Comparison of ENCODE assay signal across 15 cellular contexts in the genomic region with DNA sequence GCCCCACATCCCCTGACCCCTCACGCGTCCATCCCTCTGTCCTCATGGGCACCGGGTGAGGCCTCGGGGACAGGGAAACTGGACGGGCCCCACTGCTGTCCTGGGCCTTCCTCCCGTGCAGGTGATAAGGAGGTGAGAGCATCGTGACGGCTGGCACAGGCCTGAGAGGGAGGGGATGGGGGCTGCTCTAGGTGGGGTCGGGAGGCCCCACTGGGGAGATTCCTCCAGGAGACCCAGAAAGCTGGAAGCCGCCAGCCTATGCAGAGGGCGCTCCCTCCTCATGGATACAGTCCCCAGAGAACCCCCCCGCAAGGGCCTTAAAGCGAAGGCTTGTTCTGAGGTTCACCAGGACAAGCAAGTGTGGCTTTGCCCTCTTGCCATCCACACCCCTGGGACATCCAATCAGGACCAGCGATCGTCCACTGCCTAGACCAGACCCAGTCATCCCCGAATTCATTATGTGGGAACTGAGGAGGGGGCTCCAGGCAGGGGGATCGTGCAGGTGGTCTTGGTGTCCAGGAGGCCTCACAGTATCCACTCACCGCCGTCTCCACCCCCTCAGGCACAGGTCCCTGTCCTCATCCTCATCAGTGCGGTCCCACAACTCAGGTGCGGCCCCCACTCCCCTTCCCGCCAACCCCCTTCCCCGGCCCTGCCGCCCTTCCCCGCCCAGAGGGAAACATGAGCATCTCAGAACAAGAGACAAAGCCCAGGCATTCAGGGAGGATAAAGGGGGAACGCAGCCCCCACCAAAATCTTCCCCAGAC. TPM values are rescaled to one million over a fixed set of nuclear protein-coding genes. Genes with fewer than 3 reads are reported as not detected.
DNase-seq lines count a peak whose midpoint lies in the region; ATAC-seq and TF ChIP-seq lines count a peak whose summit lies in the region.
"Had no signal": no experiment of that assay in that cellular context is flagged by ENCODE, and none has a peak within 500 bp of the region (broad histone marks: within the 10 kb centered on the region; RNA-seq: fewer than 3 reads in every experiment).

No MANE protein-coding gene starts in this region.

- peaks cover 19% of the 10 kb centered on the region for H3K36me3 Mint-ChIP-seq in Caco-2 (ENCODE audit: insufficient read depth, unreplicated experiment)

- no peaks in the 10 kb centered on the region for H3K79me1 ChIP-seq in neuronal stem cell (ENCODE audit: low read depth, low read length)

- H3K4me1 Mint-ChIP-seq in Caco-2 (ENCODE audit: low read depth, unreplicated experiment) = peaks cover 77% of the 10 kb centered on the region

- peak overlapping the region; percentile 49 for H3K23ac ChIP-seq in neuronal stem cell (ENCODE audit: low read depth, low read length, poor library complexity)

- TF ChIP-seq CTCF in Caco-2 (IDR thresholded peaks at IDR 0.05; ENCODE audit: insufficient read depth in 1 of 2, low read depth in 1 of 2, low read length in 1 of 2, severe bottlenecking in 1 of 2, unreplicated experiment in 1 of 2) (no peak), lower leg skin (IDR thresholded peaks at IDR 0.05) (no peak)

- POLR2A ChIA-PET in Caco-2 (lab: Charles Lee) = interaction anchor here (0.7 kb wide), 1 partner anchor 22 kb away, joined by 3 read pairs; no protein-coding TSS in a partner anchor

- no TSS peak for BruUV-seq in Caco-2 (replicated peaks; lab: Mats Ljungman, UMichigan)

- H3K18ac ChIP-seq in neuronal stem cell (ENCODE audit: low read length) = peak overlapping the region; percentile 84

- H3K14ac ChIP-seq in neuronal stem cell (ENCODE audit: low read length) = no peak overlapping the region

- ATAC-seq in right cardiac atrium (no peak), GM21526 (IDR thresholded peaks at IDR 0.05; ENCODE audit: low FRiP score, unreplicated experiment) (no peak)

- H3K4me1 ChIP-seq in Caco-2 (peaks cover 93% of the 10 kb centered on the region), NT2/D1 (ENCODE audit: insufficient read depth, insufficient read length) (peaks cover 52% of the 10 kb centered on the region), right cardiac atrium (ENCODE audit: control insufficient read depth, insufficient read depth, low read length) (peaks cover 15% of the 10 kb centered on the region), neuronal stem cell (ENCODE audit: control insufficient read depth in 2 of 2, insufficient read depth in 1 of 2, low read depth in 1 of 2, low read length in 2 of 2) (peaks cover 7 to 49% of the 10 kb centered on the region in 2 donors)

- H3K27me3 ChIP-seq in Caco-2 (replicated peaks; ENCODE audit: control insufficient read depth, insufficient read depth, low read length) (no peaks in the 10 kb centered on the region), NT2/D1 (ENCODE audit: insufficient read depth, insufficient read length) (no peaks in the 10 kb centered on the region), right cardiac atrium (ENCODE audit: control insufficient read depth, insufficient read depth) (no peaks in the 10 kb centered on the region), neuronal stem cell (ENCODE audit: control insufficient read depth in 3 of 3, insufficient read depth in 3 of 3, low read depth in 1 of 3, low read length in 3 of 3) (peaks cover 0 to 45% (median 0%) of the 10 kb centered on the region in 3 experiments)

- H3K4me3 ChIP-seq in Caco-2 (ENCODE audit: low read depth, low read length) = no peak overlapping the region
- no peak overlapping the region for H3K4me3 ChIP-seq in NT2/D1 (ENCODE audit: insufficient read length, low read depth)
- H3K4me3 ChIP-seq in right cardiac atrium (ENCODE audit: low read length) = no peak overlapping the region
- H3K4me3 ChIP-seq in neuronal stem cell (ENCODE audit: low read length in 2 of 2) = no peak overlapping the region
- no peak overlapping the region for H3K4me3 ChIP-seq in lower leg skin (ENCODE audit: low read depth, poor library complexity, severe bottlenecking)

- DNase-seq in Caco-2 (no peak), NT2/D1 (ENCODE audit: low read depth, low spot score) (no peak), right cardiac atrium (peak; percentile 11 to 50 (median 49)), neuronal stem cell (ENCODE audit: low spot score) (peak; percentile 59), lower leg skin (ENCODE audit: low spot score in 2 of 2) (no peak), NCI-H774 (lab: John Stamatoyannopoulos, UW) (no peak)
- DNase-seq: DMS153, HFFc6, KG1, NCI-H1092 treated with DMSO at 0.1 percent for 48 hours, NCI-H1694, NCI-H446, NCI-H82 had no signal

- H3K9ac ChIP-seq in NT2/D1 (ENCODE audit: insufficient read length, low read depth) = peak overlapping the region; percentile 7
- peak overlapping the region; percentile 46 for H3K9ac ChIP-seq in neuronal stem cell (ENCODE audit: low read depth, low read length, poor library complexity)

- peak overlapping the region; percentile 77 for H2BK12ac ChIP-seq in neuronal stem cell (ENCODE audit: low read length)

- H2BK120ac ChIP-seq in neuronal stem cell (ENCODE audit: low read depth, low read length) = no peak overlapping the region

- H3K9me3 ChIP-seq in Caco-2 = no peaks in the 10 kb centered on the region
- H3K9me3 ChIP-seq in NT2/D1 (ENCODE audit: insufficient read depth, low read length) = no peaks in the 10 kb centered on the region
- H3K9me3 ChIP-seq in right cardiac atrium (ENCODE audit: control insufficient read depth, low read length) = no peaks in the 10 kb centered on the region
- no peaks in the 10 kb centered on the region for H3K9me3 ChIP-seq in neuronal stem cell (replicated peaks in 1 of 2; ENCODE audit: control insufficient read depth in 2 of 2, insufficient read depth in 1 of 2, low read depth in 1 of 2, low read length in 2 of 2)

- H4K8ac ChIP-seq in neuronal stem cell (ENCODE audit: low read depth, low read length) = no peak overlapping the region

- no peak overlapping the region for H2BK5ac ChIP-seq in neuronal stem cell (ENCODE audit: low read length)

- no peak overlapping the region for H4K91ac ChIP-seq in neuronal stem cell (ENCODE audit: low read depth, low read length, poor library complexity)

- H3K36me3 ChIP-seq in Caco-2 (ENCODE audit: control insufficient read depth, insufficient read depth, low read length) = no peaks in the 10 kb centered on the region
- no peaks in the 10 kb centered on the region for H3K36me3 ChIP-seq in NT2/D1 (ENCODE audit: insufficient read depth, insufficient read length, low read length)
- no peaks in the 10 kb centered on the region for H3K36me3 ChIP-seq in neuronal stem cell (replicated peaks in 1 of 2; ENCODE audit: control insufficient read depth in 2 of 2, insufficient read depth in 2 of 2, low read length in 2 of 2)

- WGBS in right cardiac atrium = 71% methylated on average over 26 of the region's 26 CpGs
- no CpG with 5 or more reads among the region's 26 CpGs for WGBS in neuronal stem cell (ENCODE audit: extremely low coverage in 2 of 2, insufficient read length in 2 of 2, insufficient replicate concordance in 1 of 2), 2 donors
- 86 to 90% methylated on average over 23 to 26 of the region's 26 CpGs for WGBS in lower leg skin, 2 donors

- H2AK5ac ChIP-seq in neuronal stem cell (ENCODE audit: low read depth, low read length) = peak overlapping the region; percentile 91

- H3K27me3 Mint-ChIP-seq in Caco-2 (ENCODE audit: insufficient read depth, unreplicated experiment) = no peaks in the 10 kb centered on the region

- TF ChIP-seq POLR2A in lower leg skin (IDR thresholded peaks at IDR 0.05) = no peak

- no peak overlapping the region for H3K4me3 Mint-ChIP-seq in Caco-2 (ENCODE audit: unreplicated experiment)
- H3K4me3 Mint-ChIP-seq: HFFc6 had no signal

- peak overlapping the region; percentile 76 for H2BK15ac ChIP-seq in neuronal stem cell (ENCODE audit: low read length)

- H3K4ac ChIP-seq in neuronal stem cell (ENCODE audit: low read length) = peak overlapping the region; percentile 31

- CTCF ChIA-PET in Caco-2 (lab: Charles Lee) = no interaction called here

- H3K27ac Mint-ChIP-seq in Caco-2 (ENCODE audit: unreplicated experiment) = peak overlapping the region; percentile 99
- H3K27ac Mint-ChIP-seq: HFFc6 had no signal

- intact Hi-C loops in Caco-2 (cut with micrococcal nuclease; ENCODE audit: unreplicated experiment) = loop anchor here (5.0 kb wide), 1 partner anchor 42 kb away; no protein-coding TSS in a partner anchor
- intact Hi-C loops in right cardiac atrium (cut with DNase I) = loop anchor here in 2 of 4 donors (5.0 kb wide), 2 partner anchors 52 to 57 kb away; no protein-coding TSS in a partner anchor
- intact Hi-C loops in lower leg skin (cut with DNase I; ENCODE audit: low total_unique reads) = no loop called here

- no peaks in the 10 kb centered on the region for H3K9me3 Mint-ChIP-seq in Caco-2 (ENCODE audit: unreplicated experiment)
- H3K9me3 Mint-ChIP-seq: HFFc6 had no signal

- no peak overlapping the region for H2AFZ ChIP-seq in neuronal stem cell (ENCODE audit: low read length)

- no peak overlapping the region for H3K27ac ChIP-seq in right cardiac atrium (ENCODE audit: low read length)
- H3K27ac ChIP-seq in neuronal stem cell (replicated peaks; ENCODE audit: low read length) = no peak overlapping the region
- H3K27ac ChIP-seq: HL-60 had no signal

- no peak overlapping the region for H3K4me2 ChIP-seq in neuronal stem cell (ENCODE audit: insufficient read depth, low read length, poor library complexity, severe bottlenecking)

RNA-seq across cellular contexts. Expression of a gene that starts 45.3 kb away (rescaled TPM):
- total RNA-seq in Caco-2 (2022) = 160 and 170 TPM in 2 replicates
- 100 to 1,000 TPM in 1 of 4 donors, 10 to 100 TPM in 3; 63.5 to 134 (median 84.6) TPM for total RNA-seq in right cardiac atrium
- 52.3 TPM for polyA plus RNA-seq in right cardiac atrium
- polyA plus RNA-seq in neuronal stem cell (2013, experiment 1 of 2) = 42.5 TPM
- 42.1 TPM for polyA plus RNA-seq in neuronal stem cell (2013, experiment 2 of 2)
- total RNA-seq in lower leg skin = 100 to 1,000 TPM in 1 of 4 donors, 10 to 100 TPM in 3; 63.3 to 126 (median 85.9) TPM

Comparison
In these comparisons a context has a peak if more than half of its experiments do, and no peak if none do; other contexts are left out.
1. DNase-seq: peak in right cardiac atrium (3 of 3) and neuronal stem cell (single experiment); none in Caco-2 (0 of 2), NT2/D1 (single experiment), lower leg skin (0 of 2) and NCI-H774 (single experiment).